1 cellular context compared by ENCODE assay signal in the genomic region with DNA sequence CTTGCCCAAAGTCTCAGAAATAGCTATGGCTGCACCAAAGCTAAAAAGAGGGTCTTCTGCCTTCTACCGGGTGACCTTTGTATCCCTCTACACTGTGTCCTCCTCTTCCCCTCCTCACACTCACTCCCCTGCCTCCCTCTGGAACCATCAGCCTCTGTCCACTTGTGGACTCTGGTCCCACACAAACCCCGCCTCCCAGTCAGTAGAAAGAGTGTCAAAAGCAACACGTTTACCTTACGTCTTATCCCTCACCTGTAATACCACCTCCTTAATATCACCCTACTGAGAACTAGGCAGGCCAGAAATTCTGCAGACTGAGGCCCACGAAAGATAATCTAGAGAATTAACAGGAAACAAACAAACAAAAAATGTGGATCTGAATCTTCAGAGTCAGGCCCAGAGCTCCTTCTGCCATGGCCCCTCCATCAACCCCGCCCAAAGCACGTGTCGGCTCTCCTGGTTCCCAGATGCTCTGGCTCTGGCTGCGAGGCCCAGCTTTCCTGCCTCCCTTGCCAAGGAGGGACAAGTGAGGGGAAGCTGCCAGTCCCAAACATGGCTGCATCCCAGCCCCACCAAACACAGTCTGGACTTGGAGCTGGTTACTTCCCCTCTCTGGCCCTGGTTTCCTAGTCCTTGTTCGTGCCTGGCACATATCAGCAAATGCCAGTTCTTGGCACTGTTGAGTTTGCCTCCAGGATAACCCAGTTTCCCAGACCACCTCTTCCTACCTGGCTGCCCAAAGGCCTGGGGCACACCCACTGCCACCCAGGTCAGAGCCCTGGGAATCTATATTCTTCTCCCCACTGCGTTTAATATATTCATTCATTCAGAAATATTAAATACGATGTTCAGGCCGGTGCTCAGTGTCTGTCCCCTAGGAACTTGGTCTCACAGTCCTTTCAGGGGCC.
TF ChIP-seq lines count a peak whose summit lies in the region.

No MANE protein-coding gene starts in this region.

TF ChIP-seq in HepG2, 621 proteins besides CTCF, POLR2A, EP300 and RAD21 (continued from another document and continues in another):
- TF ChIP-seq, protein P1, sequence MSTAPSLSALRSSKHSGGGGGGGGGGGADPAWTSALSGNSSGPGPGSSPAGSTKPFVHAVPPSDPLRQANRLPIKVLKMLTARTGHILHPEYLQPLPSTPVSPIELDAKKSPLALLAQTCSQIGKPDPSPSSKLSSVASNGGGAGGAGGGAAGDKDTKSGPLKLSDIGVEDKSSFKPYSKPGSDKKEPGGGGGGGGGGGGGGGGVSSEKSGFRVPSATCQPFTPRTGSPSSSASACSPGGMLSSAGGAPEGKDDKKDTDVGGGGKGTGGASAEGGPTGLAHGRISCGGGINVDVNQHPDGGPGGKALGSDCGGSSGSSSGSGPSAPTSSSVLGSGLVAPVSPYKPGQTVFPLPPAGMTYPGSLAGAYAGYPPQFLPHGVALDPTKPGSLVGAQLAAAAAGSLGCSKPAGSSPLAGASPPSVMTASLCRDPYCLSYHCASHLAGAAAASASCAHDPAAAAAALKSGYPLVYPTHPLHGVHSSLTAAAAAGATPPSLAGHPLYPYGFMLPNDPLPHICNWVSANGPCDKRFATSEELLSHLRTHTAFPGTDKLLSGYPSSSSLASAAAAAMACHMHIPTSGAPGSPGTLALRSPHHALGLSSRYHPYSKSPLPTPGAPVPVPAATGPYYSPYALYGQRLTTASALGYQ (CRISPR knock-in tag; IDR thresholded peaks at IDR 0.05): peak; percentile 60; the same call in 1 of the 2 replicates
- TF ChIP-seq NR2F1 (CRISPR knock-in tag; IDR thresholded peaks at IDR 0.05): 0 out of 4 replicates have a peak, but pooled peaks of 1 of the 2 experiments have one; percentile 35
- 0 out of 4 replicates have a peak, but pooled peaks of 1 of the 2 experiments have one; percentile 25 for TF ChIP-seq KLF16 (CRISPR knock-in tag; IDR thresholded peaks at IDR 0.05)
- TF ChIP-seq STAG1 (CRISPR knock-in tag; IDR thresholded peaks at IDR 0.05): no peak
- no peak for TF ChIP-seq ZNF101 (CRISPR knock-in tag; IDR thresholded peaks at IDR 0.05; ENCODE audit: borderline replicate concordance, low read depth)
- no peak for TF ChIP-seq NBN (conservative IDR thresholded peaks at IDR 0.05)
- TF ChIP-seq, protein P2, sequence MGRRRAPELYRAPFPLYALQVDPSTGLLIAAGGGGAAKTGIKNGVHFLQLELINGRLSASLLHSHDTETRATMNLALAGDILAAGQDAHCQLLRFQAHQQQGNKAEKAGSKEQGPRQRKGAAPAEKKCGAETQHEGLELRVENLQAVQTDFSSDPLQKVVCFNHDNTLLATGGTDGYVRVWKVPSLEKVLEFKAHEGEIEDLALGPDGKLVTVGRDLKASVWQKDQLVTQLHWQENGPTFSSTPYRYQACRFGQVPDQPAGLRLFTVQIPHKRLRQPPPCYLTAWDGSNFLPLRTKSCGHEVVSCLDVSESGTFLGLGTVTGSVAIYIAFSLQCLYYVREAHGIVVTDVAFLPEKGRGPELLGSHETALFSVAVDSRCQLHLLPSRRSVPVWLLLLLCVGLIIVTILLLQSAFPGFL (CRISPR knock-in tag; IDR thresholded peaks at IDR 0.05): no peak
- TF ChIP-seq PLRG1 (conservative IDR thresholded peaks at IDR 0.05): no peak
- no peak for TF ChIP-seq CBX2 (IDR thresholded peaks at IDR 0.05; ENCODE audit: low read depth, low read length)
- no peak for TF ChIP-seq CBX2 (CRISPR knock-in tag; IDR thresholded peaks at IDR 0.05; ENCODE audit: low read depth)
- no peak for TF ChIP-seq NFYC (CRISPR knock-in tag; IDR thresholded peaks at IDR 0.05)
- TF ChIP-seq ZNF337 (CRISPR knock-in tag; IDR thresholded peaks at IDR 0.05; ENCODE audit: borderline replicate concordance, low read depth): no peak
- TF ChIP-seq, protein P3, sequence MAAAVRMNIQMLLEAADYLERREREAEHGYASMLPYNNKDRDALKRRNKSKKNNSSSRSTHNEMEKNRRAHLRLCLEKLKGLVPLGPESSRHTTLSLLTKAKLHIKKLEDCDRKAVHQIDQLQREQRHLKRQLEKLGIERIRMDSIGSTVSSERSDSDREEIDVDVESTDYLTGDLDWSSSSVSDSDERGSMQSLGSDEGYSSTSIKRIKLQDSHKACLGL (CRISPR knock-in tag; IDR thresholded peaks at IDR 0.05): no peak
- TF ChIP-seq, protein P4, sequence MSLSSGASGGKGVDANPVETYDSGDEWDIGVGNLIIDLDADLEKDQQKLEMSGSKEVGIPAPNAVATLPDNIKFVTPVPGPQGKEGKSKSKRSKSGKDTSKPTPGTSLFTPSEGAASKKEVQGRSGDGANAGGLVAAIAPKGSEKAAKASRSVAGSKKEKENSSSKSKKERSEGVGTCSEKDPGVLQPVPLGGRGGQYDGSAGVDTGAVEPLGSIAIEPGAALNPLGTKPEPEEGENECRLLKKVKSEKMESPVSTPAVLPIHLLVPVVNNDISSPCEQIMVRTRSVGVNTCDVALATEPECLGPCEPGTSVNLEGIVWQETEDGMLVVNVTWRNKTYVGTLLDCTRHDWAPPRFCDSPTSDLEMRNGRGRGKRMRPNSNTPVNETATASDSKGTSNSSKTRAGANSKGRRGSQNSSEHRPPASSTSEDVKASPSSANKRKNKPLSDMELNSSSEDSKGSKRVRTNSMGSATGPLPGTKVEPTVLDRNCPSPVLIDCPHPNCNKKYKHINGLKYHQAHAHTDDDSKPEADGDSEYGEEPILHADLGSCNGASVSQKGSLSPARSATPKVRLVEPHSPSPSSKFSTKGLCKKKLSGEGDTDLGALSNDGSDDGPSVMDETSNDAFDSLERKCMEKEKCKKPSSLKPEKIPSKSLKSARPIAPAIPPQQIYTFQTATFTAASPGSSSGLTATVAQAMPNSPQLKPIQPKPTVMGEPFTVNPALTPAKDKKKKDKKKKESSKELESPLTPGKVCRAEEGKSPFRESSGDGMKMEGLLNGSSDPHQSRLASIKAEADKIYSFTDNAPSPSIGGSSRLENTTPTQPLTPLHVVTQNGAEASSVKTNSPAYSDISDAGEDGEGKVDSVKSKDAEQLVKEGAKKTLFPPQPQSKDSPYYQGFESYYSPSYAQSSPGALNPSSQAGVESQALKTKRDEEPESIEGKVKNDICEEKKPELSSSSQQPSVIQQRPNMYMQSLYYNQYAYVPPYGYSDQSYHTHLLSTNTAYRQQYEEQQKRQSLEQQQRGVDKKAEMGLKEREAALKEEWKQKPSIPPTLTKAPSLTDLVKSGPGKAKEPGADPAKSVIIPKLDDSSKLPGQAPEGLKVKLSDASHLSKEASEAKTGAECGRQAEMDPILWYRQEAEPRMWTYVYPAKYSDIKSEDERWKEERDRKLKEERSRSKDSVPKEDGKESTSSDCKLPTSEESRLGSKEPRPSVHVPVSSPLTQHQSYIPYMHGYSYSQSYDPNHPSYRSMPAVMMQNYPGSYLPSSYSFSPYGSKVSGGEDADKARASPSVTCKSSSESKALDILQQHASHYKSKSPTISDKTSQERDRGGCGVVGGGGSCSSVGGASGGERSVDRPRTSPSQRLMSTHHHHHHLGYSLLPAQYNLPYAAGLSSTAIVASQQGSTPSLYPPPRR (CRISPR knock-in tag; IDR thresholded peaks at IDR 0.05; ENCODE audit: borderline replicate concordance): peak; percentile 59; the same call in 1 of the 2 replicates
- no peak for TF ChIP-seq AGO2 (optimal IDR thresholded peaks at IDR 0.05; ENCODE audit: low read depth, low read length)
- TF ChIP-seq ZNF354B (CRISPR knock-in tag; IDR thresholded peaks at IDR 0.05): 0 out of 2 replicates have a peak, but pooled peaks have one; percentile 45
- 0 out of 2 replicates have a peak, but pooled peaks have one; percentile 63 for TF ChIP-seq ZNF564 (CRISPR knock-in tag; IDR thresholded peaks at IDR 0.05)
- TF ChIP-seq ZSCAN22 (CRISPR knock-in tag; IDR thresholded peaks at IDR 0.05): no peak
- TF ChIP-seq, protein P5, sequence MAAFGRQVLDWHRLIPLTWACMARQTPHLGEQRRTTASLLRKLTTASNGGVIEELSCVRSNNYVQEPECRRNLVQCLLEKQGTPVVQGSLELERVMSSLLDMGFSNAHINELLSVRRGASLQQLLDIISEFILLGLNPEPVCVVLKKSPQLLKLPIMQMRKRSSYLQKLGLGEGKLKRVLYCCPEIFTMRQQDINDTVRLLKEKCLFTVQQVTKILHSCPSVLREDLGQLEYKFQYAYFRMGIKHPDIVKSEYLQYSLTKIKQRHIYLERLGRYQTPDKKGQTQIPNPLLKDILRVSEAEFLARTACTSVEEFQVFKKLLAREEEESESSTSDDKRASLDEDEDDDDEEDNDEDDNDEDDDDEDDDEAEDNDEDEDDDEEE (CRISPR knock-in tag; IDR thresholded peaks at IDR 0.05): no peak
- no peak for TF ChIP-seq NPAS2 (CRISPR knock-in tag; IDR thresholded peaks at IDR 0.05; ENCODE audit: borderline replicate concordance)
- no peak for TF ChIP-seq TEAD3 (CRISPR knock-in tag; optimal IDR thresholded peaks at IDR 0.05; ENCODE audit: borderline replicate concordance)
- TF ChIP-seq ZFP36L2 (CRISPR knock-in tag; IDR thresholded peaks at IDR 0.05): no peak
- TF ChIP-seq, protein P6, sequence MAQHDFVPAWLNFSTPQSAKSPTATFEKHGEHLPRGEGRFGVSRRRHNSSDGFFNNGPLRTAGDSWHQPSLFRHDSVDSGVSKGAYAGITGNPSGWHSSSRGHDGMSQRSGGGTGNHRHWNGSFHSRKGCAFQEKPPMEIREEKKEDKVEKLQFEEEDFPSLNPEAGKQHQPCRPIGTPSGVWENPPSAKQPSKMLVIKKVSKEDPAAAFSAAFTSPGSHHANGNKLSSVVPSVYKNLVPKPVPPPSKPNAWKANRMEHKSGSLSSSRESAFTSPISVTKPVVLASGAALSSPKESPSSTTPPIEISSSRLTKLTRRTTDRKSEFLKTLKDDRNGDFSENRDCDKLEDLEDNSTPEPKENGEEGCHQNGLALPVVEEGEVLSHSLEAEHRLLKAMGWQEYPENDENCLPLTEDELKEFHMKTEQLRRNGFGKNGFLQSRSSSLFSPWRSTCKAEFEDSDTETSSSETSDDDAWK (CRISPR knock-in tag; IDR thresholded peaks at IDR 0.05): no peak
- TF ChIP-seq, protein P7, sequence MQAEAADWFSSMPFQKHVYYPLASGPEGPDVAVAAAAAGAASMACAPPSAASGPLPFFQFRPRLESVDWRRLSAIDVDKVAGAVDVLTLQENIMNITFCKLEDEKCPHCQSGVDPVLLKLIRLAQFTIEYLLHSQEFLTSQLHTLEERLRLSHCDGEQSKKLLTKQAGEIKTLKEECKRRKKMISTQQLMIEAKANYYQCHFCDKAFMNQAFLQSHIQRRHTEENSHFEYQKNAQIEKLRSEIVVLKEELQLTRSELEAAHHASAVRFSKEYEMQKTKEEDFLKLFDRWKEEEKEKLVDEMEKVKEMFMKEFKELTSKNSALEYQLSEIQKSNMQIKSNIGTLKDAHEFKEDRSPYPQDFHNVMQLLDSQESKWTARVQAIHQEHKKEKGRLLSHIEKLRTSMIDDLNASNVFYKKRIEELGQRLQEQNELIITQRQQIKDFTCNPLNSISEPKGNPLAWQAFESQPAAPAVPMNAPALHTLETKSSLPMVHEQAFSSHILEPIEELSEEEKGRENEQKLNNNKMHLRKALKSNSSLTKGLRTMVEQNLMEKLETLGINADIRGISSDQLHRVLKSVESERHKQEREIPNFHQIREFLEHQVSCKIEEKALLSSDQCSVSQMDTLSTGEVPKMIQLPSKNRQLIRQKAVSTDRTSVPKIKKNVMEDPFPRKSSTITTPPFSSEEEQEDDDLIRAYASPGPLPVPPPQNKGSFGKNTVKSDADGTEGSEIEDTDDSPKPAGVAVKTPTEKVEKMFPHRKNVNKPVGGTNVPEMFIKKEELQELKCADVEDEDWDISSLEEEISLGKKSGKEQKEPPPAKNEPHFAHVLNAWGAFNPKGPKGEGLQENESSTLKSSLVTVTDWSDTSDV (CRISPR knock-in tag; IDR thresholded peaks at IDR 0.05): no peak
- peak; percentile 77 for TF ChIP-seq GATAD2A (CRISPR knock-in tag; IDR thresholded peaks at IDR 0.05)
- TF ChIP-seq ZNF577 (CRISPR knock-in tag; IDR thresholded peaks at IDR 0.05; ENCODE audit: borderline replicate concordance, low read depth): no peak
- no peak for TF ChIP-seq SIN3A (IDR thresholded peaks at IDR 0.05; ENCODE audit: borderline replicate concordance, low read depth, low read length)
- TF ChIP-seq BCL6 (CRISPR knock-in tag; IDR thresholded peaks at IDR 0.05): no peak
- TF ChIP-seq GABPB1 (CRISPR knock-in tag; IDR thresholded peaks at IDR 0.05): 0 out of 2 replicates have a peak, but pooled peaks have one; percentile 37
- no peak for TF ChIP-seq PTBP1 (IDR thresholded peaks at IDR 0.05; ENCODE audit: low read depth, low read length, poor library complexity, severe bottlenecking)
- TF ChIP-seq ZNF883 (CRISPR knock-in tag; IDR thresholded peaks at IDR 0.05; ENCODE audit: not compliant biosample characterization): no peak
- TF ChIP-seq XRCC5 (optimal IDR thresholded peaks at IDR 0.05; ENCODE audit: low read length): no peak
- TF ChIP-seq KDM5B (CRISPR knock-in tag; IDR thresholded peaks at IDR 0.05; ENCODE audit: borderline replicate concordance): peak; percentile 50; the same call in 1 of the 2 replicates
- TF ChIP-seq ZNF607 (CRISPR knock-in tag; IDR thresholded peaks at IDR 0.05; ENCODE audit: borderline replicate concordance): peak; percentile 68; the same call in 1 of the 2 replicates
- no peak for TF ChIP-seq ZFYVE20 (CRISPR knock-in tag; IDR thresholded peaks at IDR 0.05; ENCODE audit: borderline replicate concordance, low read depth)
- no peak for TF ChIP-seq ZNF530 (CRISPR knock-in tag; IDR thresholded peaks at IDR 0.05; ENCODE audit: low read depth)
- 0 out of 2 replicates have a peak, but pooled peaks have one; percentile 49 for TF ChIP-seq ZNF766 (CRISPR knock-in tag; IDR thresholded peaks at IDR 0.05; ENCODE audit: borderline replicate concordance)
- no peak for TF ChIP-seq MAFF (IDR thresholded peaks at IDR 0.05; ENCODE audit: low read depth, low read length)
- peak; percentile 60; the same call in 1 of the 2 replicates for TF ChIP-seq ZNF350 (CRISPR knock-in tag; IDR thresholded peaks at IDR 0.05; ENCODE audit: borderline replicate concordance, low read depth)
- TF ChIP-seq ZNF432 (CRISPR knock-in tag; IDR thresholded peaks at IDR 0.05; ENCODE audit: borderline replicate concordance): no peak
- TF ChIP-seq ZNF3 (CRISPR knock-in tag; IDR thresholded peaks at IDR 0.05): no peak
- peak; percentile 95 for TF ChIP-seq SP5 (CRISPR knock-in tag; IDR thresholded peaks at IDR 0.05; ENCODE audit: borderline replicate concordance, low read depth)
- no peak for TF ChIP-seq CCAR2 (optimal IDR thresholded peaks at IDR 0.05; ENCODE audit: low read depth, low read length)
- TF ChIP-seq MAZ (IDR thresholded peaks at IDR 0.05; ENCODE audit: borderline replicate concordance, low read depth, low read length): no peak; the same call in 1 of the 2 replicates
- no peak for TF ChIP-seq MAZ (CRISPR knock-in tag; IDR thresholded peaks at IDR 0.05; ENCODE audit: low read depth)
- TF ChIP-seq ZNF282 (IDR thresholded peaks at IDR 0.05; ENCODE audit: partially characterized antibody): no peak
